ENCODE assay signal across 12 cellular contexts in the genomic region with DNA sequence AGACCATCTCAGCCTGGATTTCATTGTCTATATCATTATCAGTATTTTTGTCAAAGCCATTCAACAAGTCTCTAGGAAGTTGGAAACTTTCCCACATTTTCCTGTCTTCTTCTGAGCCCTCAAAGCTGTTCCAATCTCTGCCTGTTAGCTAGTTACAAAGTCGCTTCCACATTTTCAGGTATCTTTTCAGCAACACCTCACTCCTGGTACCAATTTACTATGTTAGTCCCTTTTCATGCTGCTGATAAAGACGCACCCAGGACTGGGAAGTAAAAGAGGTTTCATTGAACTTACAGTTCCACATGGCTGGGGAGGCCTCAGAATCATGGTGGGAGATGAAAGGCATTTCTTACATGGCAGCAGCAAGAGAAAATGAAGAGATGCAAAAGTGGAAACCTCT. TPM values are rescaled to one million over a fixed set of nuclear protein-coding genes. Genes with fewer than 3 reads are reported as not detected.
"Had no signal": no experiment of that assay in that cellular context is flagged by ENCODE, and none has a peak within 500 bp of the region (broad histone marks: within the 10 kb centered on the region; RNA-seq: fewer than 3 reads in every experiment).

No MANE protein-coding gene starts in this region.

- DNase-seq: GM23248, GOT3, H7, H9, HCEC 1CT, HFFc6 had no signal

- H3K36me3 ChIP-seq: HAP-1 had no signal

- FAIRE-seq: H1, H54 had no signal

- H3K4me3 ChIP-seq: GM23248, GM23338, HAP-1 had no signal

- H3K27ac ChIP-seq: GM23248 had no signal

- H3K4me2 ChIP-seq: GM23338 had no signal

- H3K4me1 ChIP-seq: HAP-1 had no signal

- H2AFZ ChIP-seq: GM23248, GM23338 had no signal

- H3K9ac ChIP-seq: GM23248 had no signal

- ATAC-seq: GM23338, HCT116 had no signal

RNA-seq across cellular contexts. Expression of a gene that starts 9.3 kb away (rescaled TPM):
- total RNA-seq: GM23248, GM23338, H1, H4, H7, H9, HFFc6 had no signal
- polyA plus RNA-seq: GM23248, GM23338, H1 had no signal

RNA-seq across cellular contexts. Expression of a gene that starts 20.7 kb away (rescaled TPM):
- total RNA-seq: GM23248, GM23338, H1, H4, H7, H9, HFFc6 had no signal
- polyA plus RNA-seq: GM23248, GM23338, H1 had no signal

RNA-seq across cellular contexts. Expression of a gene that starts 31.7 kb away (rescaled TPM):
- total RNA-seq: GM23248, HFFc6 had no signal
- polyA plus RNA-seq: GM23248 had no signal

RNA-seq across cellular contexts. Expression of a gene that starts 35.9 kb away (rescaled TPM):
- total RNA-seq: GM23248, GM23338, H1, H4, H7, H9, HFFc6 had no signal
- polyA plus RNA-seq: GM23248, GM23338, H1 had no signal
